Comparison of ENCODE assay signal across 10 cellular contexts in the genomic region with DNA sequence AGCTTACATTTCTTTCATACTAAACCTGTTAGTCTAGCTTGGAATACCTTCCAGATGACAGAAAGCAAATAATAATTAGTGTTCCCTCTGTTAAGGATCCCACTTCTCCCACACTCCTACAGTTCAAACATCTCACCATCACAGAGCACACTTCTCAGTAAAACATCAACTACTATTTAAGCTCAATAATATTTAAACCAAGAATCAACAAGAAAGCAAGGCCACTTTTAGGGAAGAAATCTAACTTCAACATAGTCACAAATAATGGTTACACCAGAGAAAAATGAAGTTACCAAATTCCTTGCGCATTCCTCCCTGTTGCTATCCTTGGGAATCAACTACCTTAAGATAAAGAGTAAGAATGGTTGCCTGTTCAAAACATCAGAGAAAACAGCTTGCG. TPM values are rescaled to one million over a fixed set of nuclear protein-coding genes. Genes with fewer than 3 reads are reported as not detected.
DNase-seq lines count a peak whose midpoint lies in the region; ATAC-seq and TF ChIP-seq lines count a peak whose summit lies in the region.
"Had no signal": no experiment of that assay in that cellular context is flagged by ENCODE, and none has a peak within 500 bp of the region (broad histone marks: within the 10 kb centered on the region; RNA-seq: fewer than 3 reads in every experiment).

No MANE protein-coding gene starts in this region.

- ATAC-seq in activated CD8-positive, alpha-beta memory T cell treated with anti-CD3 and anti-CD28 coated beads, Interleukin-2, amount 10 ng/mL, durations not matched to agents 7 days and 5 days, result no peak
- no peak for ATAC-seq in stimulated activated memory B cell treated with anti-CD40 and anti-IgM and Interleukin-4, amounts not matched to agents 10 μg/mL and 1 μg/mL and 100 μg/mL, for 72 hours
- ATAC-seq in GM18858 (IDR thresholded peaks at IDR 0.05; ENCODE audit: unreplicated experiment), result no peak

- peak overlapping the region; percentile 72 for H3K27ac Mint-ChIP-seq in activated CD8-positive, alpha-beta memory T cell treated with anti-CD3 and anti-CD28 coated beads, Interleukin-2, amount 10 ng/mL, durations not matched to agents 7 days and 5 days
- peak overlapping the region; percentile 94 for H3K27ac Mint-ChIP-seq in stimulated activated memory B cell treated with anti-CD40 and anti-IgM and Interleukin-4, amounts not matched to agents 10 μg/mL and 1 μg/mL and 100 μg/mL, for 72 hours

- CTCF ChIA-PET in activated CD8-positive, alpha-beta memory T cell treated with anti-CD3 and anti-CD28 coated beads, Interleukin-2, amount 10 ng/mL, durations not matched to agents 7 days and 5 days (lab: Charles Lee), result no interaction called here

- H3K27ac ChIP-seq in VCaP, result peak overlapping the region; percentile 88
- H3K27ac ChIP-seq: WERI-Rb-1 had no signal

- H3K4me3 ChIP-seq in fibroblast of pulmonary artery (replicated peaks; ENCODE audit: low read depth, low read length), result peak overlapping the region; percentile 85

- no peaks in the 10 kb centered on the region for H3K9me3 Mint-ChIP-seq in activated CD8-positive, alpha-beta memory T cell treated with anti-CD3 and anti-CD28 coated beads, Interleukin-2, amount 10 ng/mL, durations not matched to agents 7 days and 5 days (ENCODE audit: low read depth)
- no peaks in the 10 kb centered on the region for H3K9me3 Mint-ChIP-seq in stimulated activated memory B cell treated with anti-CD40 and anti-IgM and Interleukin-4, amounts not matched to agents 10 μg/mL and 1 μg/mL and 100 μg/mL, for 72 hours

- no peak for TF ChIP-seq CTCF in VCaP (conservative IDR thresholded peaks at IDR 0.05)
- no peak for TF ChIP-seq CTCF in fibroblast of pulmonary artery (IDR thresholded peaks at IDR 0.05; ENCODE audit: low read length, missing control alignments)

- H3K36me3 Mint-ChIP-seq in activated CD8-positive, alpha-beta memory T cell treated with anti-CD3 and anti-CD28 coated beads, Interleukin-2, amount 10 ng/mL, durations not matched to agents 7 days and 5 days, result peaks cover 46% of the 10 kb centered on the region
- peaks cover 32% of the 10 kb centered on the region for H3K36me3 Mint-ChIP-seq in stimulated activated memory B cell treated with anti-CD40 and anti-IgM and Interleukin-4, amounts not matched to agents 10 μg/mL and 1 μg/mL and 100 μg/mL, for 72 hours

- DNase-seq in activated CD8-positive, alpha-beta memory T cell treated with anti-CD3 and anti-CD28 coated beads, Interleukin-2, amount 10 ng/mL, durations not matched to agents 7 days and 5 days, result no peak
- no peak for DNase-seq in activated CD8-positive, alpha-beta memory T cell treated with anti-CD3 and anti-CD28 coated beads, Interleukin-2, amount 50 U/mL, for 48 hours
- DNase-seq in fibroblast of pulmonary artery (ENCODE audit: low read depth) (no peak), hypothalamus (lab: John Stamatoyannopoulos, UW) (no peak), D341Med (ENCODE audit: low spot score) (no peak)
- DNase-seq: NCI-H524, WERI-Rb-1 had no signal

- peak overlapping the region; percentile 100 for H3K4me3 Mint-ChIP-seq in activated CD8-positive, alpha-beta memory T cell treated with anti-CD3 and anti-CD28 coated beads, Interleukin-2, amount 10 ng/mL, durations not matched to agents 7 days and 5 days
- H3K4me3 Mint-ChIP-seq in stimulated activated memory B cell treated with anti-CD40 and anti-IgM and Interleukin-4, amounts not matched to agents 10 μg/mL and 1 μg/mL and 100 μg/mL, for 72 hours, result peak overlapping the region; percentile 97

- peaks cover 23% of the 10 kb centered on the region for H3K4me1 Mint-ChIP-seq in activated CD8-positive, alpha-beta memory T cell treated with anti-CD3 and anti-CD28 coated beads, Interleukin-2, amount 10 ng/mL, durations not matched to agents 7 days and 5 days
- peaks cover 49% of the 10 kb centered on the region for H3K4me1 Mint-ChIP-seq in stimulated activated memory B cell treated with anti-CD40 and anti-IgM and Interleukin-4, amounts not matched to agents 10 μg/mL and 1 μg/mL and 100 μg/mL, for 72 hours

- no peaks in the 10 kb centered on the region for H3K27me3 Mint-ChIP-seq in activated CD8-positive, alpha-beta memory T cell treated with anti-CD3 and anti-CD28 coated beads, Interleukin-2, amount 10 ng/mL, durations not matched to agents 7 days and 5 days
- no peaks in the 10 kb centered on the region for H3K27me3 Mint-ChIP-seq in stimulated activated memory B cell treated with anti-CD40 and anti-IgM and Interleukin-4, amounts not matched to agents 10 μg/mL and 1 μg/mL and 100 μg/mL, for 72 hours

RNA-seq across cellular contexts. Expression of a gene that starts 1.6 kb away (rescaled TPM):
- total RNA-seq in activated CD8-positive, alpha-beta memory T cell treated with anti-CD3 and anti-CD28 coated beads, Interleukin-2, amount 10 ng/mL, durations not matched to agents 7 days and 5 days, result 10 to 100 TPM; 62.8 to 67.3 TPM

RNA-seq across cellular contexts. Expression of a gene that starts 50.6 kb away (rescaled TPM):
- total RNA-seq in activated CD8-positive, alpha-beta memory T cell treated with anti-CD3 and anti-CD28 coated beads, Interleukin-2, amount 10 ng/mL, durations not matched to agents 7 days and 5 days, result 100 to 1,000 TPM; 105 to 146 TPM
